8 cellular contexts compared by ENCODE assay signal in genomic region chr17:48909796-48910195, GRCh38. TPM values are rescaled to one million over a fixed set of nuclear protein-coding genes. Genes with fewer than 3 reads are reported as not detected.
DNase-seq lines count a peak whose midpoint lies in the region; ATAC-seq, FAIRE-seq and TF ChIP-seq lines count a peak whose summit lies in the region.

No MANE protein-coding gene starts in this region.

- peak overlapping the region in 2 of 4 donors; percentile 88 to 90 for H3K27ac ChIP-seq in pancreas

- H3K4me3 ChIP-seq in WI38 (ENCODE audit: low read depth, low read length) (peak overlapping the region; percentile 78), fibroblast of mammary gland (ENCODE audit: control insufficient read depth, low read depth, low read length) (peak overlapping the region; percentile 84), skeletal muscle cell (ENCODE audit: low read depth, low read length) (peak overlapping the region; percentile 55), pancreas (peak overlapping the region in 2 of 4 donors; percentile 78 to 91)

- peaks cover 3 to 25% (median 7%) of the 10 kb centered on the region in 3 donors for H3K4me1 ChIP-seq in pancreas

- DNase-seq in GM18507 (ENCODE audit: extremely low spot score, insufficient read length, low read depth) (no peak), fibroblast of mammary gland (ENCODE audit: low read depth) (no peak), skeletal muscle cell (ENCODE audit: low read depth) (no peak), pancreas (no peak), GF-D8 (lab: John Stamatoyannopoulos, UW) (no peak)

- H3K36me3 ChIP-seq in pancreas = no peaks in the 10 kb centered on the region

- no peaks in the 10 kb centered on the region for H3K27me3 ChIP-seq in pancreas

- intact Hi-C loops in pancreas (cut with DNase I) = no loop called here

- H3K9me3 ChIP-seq in pancreas = no peaks in the 10 kb centered on the region

- TF ChIP-seq CTCF in WI38 (IDR thresholded peaks at IDR 0.05; ENCODE audit: low read depth, low read length) (no peak), fibroblast of mammary gland (conservative IDR thresholded peaks at IDR 0.05; ENCODE audit: control insufficient read depth, insufficient read depth, low read depth, low read length) (no peak), pancreas (IDR thresholded peaks at IDR 0.05) (no peak)

- WGBS in pancreas, 2 donors = 41 to 45% methylated on average over 4 of the region's 4 CpGs

- ATAC-seq in pancreas (no peak), HG03439 (IDR thresholded peaks at IDR 0.05; ENCODE audit: unreplicated experiment) (no peak), HG03521 (IDR thresholded peaks at IDR 0.05; ENCODE audit: unreplicated experiment) (no peak)

- FAIRE-seq in GM18507 (lab: Jason Lieb, UNC) = peak; percentile 54
- no peak for FAIRE-seq in pancreas (lab: Jason Lieb, UNC)

RNA-seq across cellular contexts. Expression of gene UBE2Z, which starts 1.6 kb away (rescaled TPM):
- total RNA-seq in pancreas = 10 to 100 TPM; 20.1 to 52.5 (median 23.7) TPM
- 10 to 100 TPM; 22.0 to 32.5 TPM for polyA plus RNA-seq in pancreas

RNA-seq across cellular contexts. Expression of gene ATP5MC1, which starts 17.2 kb away (rescaled TPM):
- 10 to 100 TPM; 13.1 to 38.2 (median 32.3) TPM for total RNA-seq in pancreas
- 100 to 1,000 TPM in 1 of 2 donors, 10 to 100 TPM in 1; 81.8 to 113 TPM for polyA plus RNA-seq in pancreas

RNA-seq across cellular contexts. Expression of gene SNF8, which starts 34.8 kb away (rescaled TPM):
- total RNA-seq in pancreas = 10 to 100 TPM; 34.9 to 52.2 (median 43.8) TPM
- 10 to 100 TPM; 70.2 to 78.6 TPM for polyA plus RNA-seq in pancreas

RNA-seq across cellular contexts. Expression of gene GIP, which starts 58.6 kb away (rescaled TPM):
- total RNA-seq in pancreas = not detected
- not detected for polyA plus RNA-seq in pancreas
